ENCODE assay signal across 8 cellular contexts in the genomic region with DNA sequence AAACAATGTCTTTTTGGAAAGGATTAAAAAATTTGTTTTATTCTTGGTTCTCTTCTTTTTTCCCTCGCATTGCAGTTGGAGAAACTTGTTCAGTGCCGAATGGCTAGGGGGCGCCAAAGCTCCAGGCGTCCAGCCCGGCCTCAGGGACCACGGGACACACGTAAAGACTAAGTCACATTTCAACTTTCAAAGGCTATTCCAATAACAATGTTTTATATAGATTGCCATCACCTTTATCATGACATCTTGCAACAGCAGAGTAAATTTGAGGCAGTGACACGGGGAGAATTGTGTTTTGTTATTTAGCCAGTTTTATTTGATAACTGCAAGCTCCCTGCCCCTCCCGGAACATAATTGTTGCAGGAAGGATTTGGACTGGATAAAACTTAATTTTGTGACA. TPM values are rescaled to one million over a fixed set of nuclear protein-coding genes. Genes with fewer than 3 reads are reported as not detected.
DNase-seq lines count a peak whose midpoint lies in the region; ATAC-seq, FAIRE-seq and TF ChIP-seq lines count a peak whose summit lies in the region.

No MANE protein-coding gene starts in this region.

- dilution Hi-C loops in endothelial cell of umbilical vein (cut with MboI; ENCODE audit: extremely low pct_ligation_motif_present, low sequenced_read_pairs) = no loop called here

- no TSS peak for BruUV-seq in endothelial cell of umbilical vein (replicated peaks; lab: Mats Ljungman, UMichigan)

- no peak overlapping the region for H3K27ac ChIP-seq in BLaER1
- H3K27ac ChIP-seq in endothelial cell of umbilical vein (ENCODE audit: insufficient read depth, low read depth, low read length) = no peak overlapping the region
- H3K27ac ChIP-seq in effector memory CD4-positive, alpha-beta T cell (ENCODE audit: insufficient read depth, low read length, poor library complexity, severe bottlenecking) = no peak overlapping the region

- FAIRE-seq in endothelial cell of umbilical vein (lab: Jason Lieb, UNC) = peak; percentile 78

- peak overlapping the region; percentile 73 for H2AFZ ChIP-seq in endothelial cell of umbilical vein (ENCODE audit: low read depth, low read length)

- POLR2A ChIA-PET in endothelial cell of umbilical vein (lab: Charles Lee) = no interaction called here

- H3K4me1 Mint-ChIP-seq in activated CD4-positive, alpha-beta T cell treated with anti-CD3 and anti-CD28 coated beads, Interleukin-2, amount 10 ng/mL, durations not matched to agents 24 days and 14 days = peaks cover 20% of the 10 kb centered on the region
- peaks cover 40% of the 10 kb centered on the region for H3K4me1 Mint-ChIP-seq in mesothelial cell of epicardium

- peak overlapping the region; percentile 27; the same call in 1 of the 2 replicates for H3K4me2 ChIP-seq in BLaER1
- H3K4me2 ChIP-seq in endothelial cell of umbilical vein (ENCODE audit: insufficient read depth, low read length) = peak overlapping the region; percentile 82

- no peak for TF ChIP-seq POLR2A in endothelial cell of umbilical vein (IDR thresholded peaks at IDR 0.05; ENCODE audit: low read depth, low read length)

- no peaks in the 10 kb centered on the region for H3K9me3 Mint-ChIP-seq in activated CD4-positive, alpha-beta T cell treated with anti-CD3 and anti-CD28 coated beads, Interleukin-2, amount 10 ng/mL, durations not matched to agents 24 days and 14 days
- H3K9me3 Mint-ChIP-seq in mesothelial cell of epicardium = peaks cover 14% of the 10 kb centered on the region

- H3K36me3 ChIP-seq in BLaER1 (no peaks in the 10 kb centered on the region), endothelial cell of umbilical vein (ENCODE audit: control insufficient read depth in 2 of 2, extremely low read depth in 1 of 2, insufficient read depth in 2 of 2, low read length in 2 of 2) (no peaks in the 10 kb centered on the region)
- H3K36me3 ChIP-seq in effector memory CD4-positive, alpha-beta T cell (ENCODE audit: control insufficient read depth, insufficient read depth, low read length) = no peaks in the 10 kb centered on the region

- H3K9me1 ChIP-seq in endothelial cell of umbilical vein (replicated peaks; ENCODE audit: control insufficient read depth, extremely low read depth, insufficient read depth, low read length) = no peaks in the 10 kb centered on the region

- H3K4me3 ChIP-seq in BLaER1 (no peak overlapping the region), endothelial cell of umbilical vein (replicated peaks in 1 of 3; ENCODE audit: insufficient read depth in 1 of 3, low read depth in 1 of 3, low read length in 3 of 3) (peak overlapping the region in 1 of 3 experiments; percentile 52)
- H3K4me3 ChIP-seq in effector memory CD4-positive, alpha-beta T cell (ENCODE audit: insufficient read depth, low read depth, low read length, poor library complexity, severe bottlenecking) = no peak overlapping the region

- H3K9me3 ChIP-seq in BLaER1 (no peaks in the 10 kb centered on the region; the same call in 1 of the 2 replicates), endothelial cell of umbilical vein (replicated peaks; ENCODE audit: control insufficient read depth, insufficient read depth, low read length) (no peaks in the 10 kb centered on the region)
- no peaks in the 10 kb centered on the region for H3K9me3 ChIP-seq in effector memory CD4-positive, alpha-beta T cell (ENCODE audit: control insufficient read depth, low read length)

- H3K79me2 ChIP-seq in endothelial cell of umbilical vein (ENCODE audit: control insufficient read depth, insufficient read depth, low read length) = no peaks in the 10 kb centered on the region

- intact Hi-C loops in activated CD4-positive, alpha-beta T cell treated with anti-CD3 and anti-CD28 coated beads, Interleukin-2, amount 10 ng/mL, durations not matched to agents 24 days and 14 days (cut with micrococcal nuclease) = loop anchor here (10.0 kb wide), 1 partner anchor 1332 kb away; no protein-coding TSS in a partner anchor
- intact Hi-C loops in endothelial cell of umbilical vein (cut with micrococcal nuclease) = loop anchor here (2.0 to 10.0 kb wide), 4 partner anchors 202 to 1118 kb away; no protein-coding TSS in a partner anchor

- H3K27me3 ChIP-seq in BLaER1 (peaks cover 49% of the 10 kb centered on the region), endothelial cell of umbilical vein (ENCODE audit: control insufficient read depth in 2 of 2, insufficient read depth in 2 of 2, low read length in 2 of 2) (peaks cover 31 to 51% of the 10 kb centered on the region in 2 experiments)
- H3K27me3 ChIP-seq in effector memory CD4-positive, alpha-beta T cell (replicated peaks; ENCODE audit: control insufficient read depth, insufficient read depth, low read length, poor library complexity, severe bottlenecking) = peaks cover 20% of the 10 kb centered on the region

- peak overlapping the region; percentile 33 for H3K4me3 Mint-ChIP-seq in activated CD4-positive, alpha-beta T cell treated with anti-CD3 and anti-CD28 coated beads, Interleukin-2, amount 10 ng/mL, durations not matched to agents 24 days and 14 days
- H3K4me3 Mint-ChIP-seq in mesothelial cell of epicardium = peak overlapping the region; percentile 72

- H3K27me3 Mint-ChIP-seq in activated CD4-positive, alpha-beta T cell treated with anti-CD3 and anti-CD28 coated beads, Interleukin-2, amount 10 ng/mL, durations not matched to agents 24 days and 14 days = peaks cover 55% of the 10 kb centered on the region
- H3K27me3 Mint-ChIP-seq in mesothelial cell of epicardium (ENCODE audit: low read depth) = no peaks in the 10 kb centered on the region

- no peak overlapping the region for H3K27ac Mint-ChIP-seq in activated CD4-positive, alpha-beta T cell treated with anti-CD3 and anti-CD28 coated beads, Interleukin-2, amount 10 ng/mL, durations not matched to agents 24 days and 14 days
- peak overlapping the region; percentile 91 for H3K27ac Mint-ChIP-seq in mesothelial cell of epicardium

- DNase-seq in NCI-H2171 treated with DMSO at 0.1 percent for 48 hours (lab: John Stamatoyannopoulos, UW) (peak; percentile 29), endothelial cell of umbilical vein (ENCODE audit: low read depth, low spot score) (peak; percentile 73), mesothelial cell of epicardium (ENCODE audit: low spot score in 2 of 2, unreplicated experiment in 2 of 2) (peak; percentile 73 to 90), stromal cell of bone marrow (ENCODE audit: low read depth) (peak; percentile 58)
- DNase-seq in activated CD4-positive, alpha-beta T cell treated with anti-CD3 and anti-CD28 coated beads, Interleukin-2, amount 10 ng/mL, durations not matched to agents 24 days and 14 days = peak; percentile 86
- DNase-seq in effector memory CD4-positive, alpha-beta T cell = no peak

- peak; percentile 88 to 89 for TF ChIP-seq CTCF in endothelial cell of umbilical vein (IDR thresholded peaks at IDR 0.05; ENCODE audit: extremely low read depth in 1 of 2, insufficient read depth in 1 of 2, low read depth in 1 of 2, low read length in 2 of 2)
- peak; percentile 87 for TF ChIP-seq CTCF in mesothelial cell of epicardium (IDR thresholded peaks at IDR 0.05; ENCODE audit: unreplicated experiment)

- H3K4me1 ChIP-seq in BLaER1 (peaks cover 22% of the 10 kb centered on the region), endothelial cell of umbilical vein (ENCODE audit: control insufficient read depth, extremely low read depth, insufficient read depth, low read length) (peaks cover 28% of the 10 kb centered on the region)
- H3K4me1 ChIP-seq in effector memory CD4-positive, alpha-beta T cell (ENCODE audit: control insufficient read depth, insufficient read depth, low read length, poor library complexity, severe bottlenecking) = peaks cover 9% of the 10 kb centered on the region

- CTCF ChIA-PET in endothelial cell of umbilical vein (lab: Charles Lee) = interaction anchor here (0.9 to 8.6 kb wide), 62 partner anchors 8 to 1343 kb away, joined by 3 to 149 read pairs (median 4); a partner anchor contains a TSS

- H3K36me3 Mint-ChIP-seq in activated CD4-positive, alpha-beta T cell treated with anti-CD3 and anti-CD28 coated beads, Interleukin-2, amount 10 ng/mL, durations not matched to agents 24 days and 14 days (ENCODE audit: low read depth) = no peaks in the 10 kb centered on the region
- H3K36me3 Mint-ChIP-seq in mesothelial cell of epicardium = peaks cover 8% of the 10 kb centered on the region

- H3K9ac ChIP-seq in BLaER1 (no peak overlapping the region), endothelial cell of umbilical vein (replicated peaks; ENCODE audit: extremely low read depth, insufficient read depth, low read length) (no peak overlapping the region)

- peak; percentile 53 for ATAC-seq in GM21515 (IDR thresholded peaks at IDR 0.05; ENCODE audit: unreplicated experiment)

- peaks cover 8% of the 10 kb centered on the region; the same call in 1 of the 2 replicates for H4K20me1 ChIP-seq in BLaER1
- no peaks in the 10 kb centered on the region for H4K20me1 ChIP-seq in endothelial cell of umbilical vein (replicated peaks; ENCODE audit: control insufficient read depth, extremely low read depth, insufficient read depth, low read length)

RNA-seq across cellular contexts. Expression of a gene that starts 2.2 kb away (rescaled TPM):
- 0.72 and 1.5 TPM in 2 replicates for total RNA-seq in activated CD4-positive, alpha-beta T cell treated with anti-CD3 and anti-CD28 coated beads, Interleukin-2, amount 10 ng/mL, durations not matched to agents 24 days and 14 days
- total RNA-seq in endothelial cell of umbilical vein = 8.1 and 10.1 TPM in 2 replicates
- 3.0 and 3.4 TPM in 2 replicates for polyA plus RNA-seq in endothelial cell of umbilical vein
- polyA plus RNA-seq in endothelial cell of umbilical vein (2011; cell fraction: cytosol; rRNA removed) = 4.6 and 5.3 TPM in 2 replicates
- 7.2 and 7.5 TPM in 2 replicates for polyA plus RNA-seq in endothelial cell of umbilical vein (2011; cell fraction: nucleus; rRNA removed)
- polyA plus RNA-seq in endothelial cell of umbilical vein (2012) = 5.1 and 9.2 TPM in 2 replicates
- 2.1 and 2.2 TPM in 2 replicates for polyA minus RNA-seq in endothelial cell of umbilical vein
- polyA minus RNA-seq in endothelial cell of umbilical vein (2011; cell fraction: cytosol; rRNA and poly(A)+ RNA removed) = 46.0 TPM
- 4.3 and 7.6 TPM in 2 replicates for polyA minus RNA-seq in endothelial cell of umbilical vein (2011; cell fraction: nucleus; rRNA and poly(A)+ RNA removed)
- 1,085 to 1,177 TPM (median 1,171 TPM) in 3 replicates for total RNA-seq in mesothelial cell of epicardium

RNA-seq across cellular contexts. Expression of a gene that starts 35.0 kb away (rescaled TPM):
- total RNA-seq in activated CD4-positive, alpha-beta T cell treated with anti-CD3 and anti-CD28 coated beads, Interleukin-2, amount 10 ng/mL, durations not matched to agents 24 days and 14 days = not detected in 2 replicates
- total RNA-seq in endothelial cell of umbilical vein (2.3 and 4.0 TPM in 2 replicates), mesothelial cell of epicardium (not detected in 3 replicates)
- polyA plus RNA-seq in endothelial cell of umbilical vein = 0.56 and 0.57 TPM in 2 replicates
- 0.76 and 0.97 TPM in 2 replicates for polyA plus RNA-seq in endothelial cell of umbilical vein (2011; cell fraction: cytosol; rRNA removed)
- polyA plus RNA-seq in endothelial cell of umbilical vein (2011; cell fraction: nucleus; rRNA removed) = 1.2 TPM in 2 replicates
- polyA plus RNA-seq in endothelial cell of umbilical vein (2012) = 4.4 and 7.2 TPM in 2 replicates
- 0.27 TPM in 1 of 2 replicates, not detected in the other for polyA minus RNA-seq in endothelial cell of umbilical vein
- not detected for polyA minus RNA-seq in endothelial cell of umbilical vein (2011; cell fraction: cytosol; rRNA and poly(A)+ RNA removed)
- 0.53 and 0.58 TPM in 2 replicates for polyA minus RNA-seq in endothelial cell of umbilical vein (2011; cell fraction: nucleus; rRNA and poly(A)+ RNA removed)

RNA-seq across cellular contexts. Expression of a gene that starts 50.4 kb away (rescaled TPM):
- not detected in 2 replicates for total RNA-seq in activated CD4-positive, alpha-beta T cell treated with anti-CD3 and anti-CD28 coated beads, Interleukin-2, amount 10 ng/mL, durations not matched to agents 24 days and 14 days
- total RNA-seq in endothelial cell of umbilical vein (not detected in 2 replicates), mesothelial cell of epicardium (not detected in 3 replicates)
- polyA plus RNA-seq in endothelial cell of umbilical vein = not detected in 2 replicates
- not detected in 2 replicates for polyA plus RNA-seq in endothelial cell of umbilical vein (2011; cell fraction: cytosol; rRNA removed)
- polyA plus RNA-seq in endothelial cell of umbilical vein (2011; cell fraction: nucleus; rRNA removed) = not detected in 2 replicates
- not detected in 2 replicates for polyA plus RNA-seq in endothelial cell of umbilical vein (2012)
- polyA minus RNA-seq in endothelial cell of umbilical vein = not detected in 2 replicates
- polyA minus RNA-seq in endothelial cell of umbilical vein (2011; cell fraction: cytosol; rRNA and poly(A)+ RNA removed) = not detected
- not detected in 2 replicates for polyA minus RNA-seq in endothelial cell of umbilical vein (2011; cell fraction: nucleus; rRNA and poly(A)+ RNA removed)

Comparison
In these comparisons a context has a peak if more than half of its experiments do, and no peak if none do; other contexts are left out.
1. DNase-seq: peak in NCI-H2171 treated with DMSO at 0.1 percent for 48 hours (single experiment), activated CD4-positive, alpha-beta T cell treated with anti-CD3 and anti-CD28 coated beads, Interleukin-2, amount 10 ng/mL, durations not matched to agents 24 days and 14 days (single experiment), endothelial cell of umbilical vein (single experiment), mesothelial cell of epicardium (2 of 2) and stromal cell of bone marrow (single experiment); none in effector memory CD4-positive, alpha-beta T cell (0 of 3).
2. RNA of a gene that starts 2.2 kb away (total RNA-seq): 1,085 to 1,177 TPM in mesothelial cell of epicardium; 8.1 to 10.1 TPM in endothelial cell of umbilical vein and 0.72 to 1.5 TPM in activated CD4-positive, alpha-beta T cell treated with anti-CD3 and anti-CD28 coated beads, Interleukin-2, amount 10 ng/mL, durations not matched to agents 24 days and 14 days; every median in the first group is over 10 times any median in the second.